In the genomic region with DNA sequence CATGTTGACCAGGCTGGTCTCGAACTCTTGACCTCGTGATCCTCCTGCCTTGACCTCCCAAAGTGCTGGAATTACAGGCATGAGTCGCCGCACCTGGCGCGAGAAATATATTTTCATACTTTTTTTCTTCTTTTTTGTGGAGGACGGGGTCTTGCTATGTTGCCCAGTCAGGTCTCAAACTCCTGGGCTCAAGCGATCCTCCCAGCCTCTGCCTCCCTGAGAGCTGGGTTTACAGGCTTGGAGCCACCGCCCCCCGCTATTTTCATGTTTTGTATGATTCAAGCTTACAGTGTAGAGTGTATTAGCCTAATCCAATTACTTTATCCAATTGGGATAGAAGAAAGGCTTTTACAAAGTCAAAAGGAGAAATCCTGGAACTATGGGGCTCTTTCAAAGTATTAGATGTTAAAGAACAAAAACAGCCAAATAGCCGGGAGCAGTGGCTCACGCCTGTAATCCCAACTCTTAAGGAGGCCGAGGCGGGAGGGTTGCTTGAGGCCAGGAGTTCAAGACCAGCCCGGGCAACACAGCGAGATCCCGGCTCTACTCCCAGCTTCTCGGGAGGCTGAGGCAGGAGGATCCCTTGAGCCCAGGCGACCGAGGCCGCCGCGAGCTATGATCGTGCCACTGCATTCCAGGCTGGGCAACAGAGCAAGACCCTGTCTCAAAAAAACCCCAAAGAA, we compare ENCODE assay signal across 8 cellular contexts. TPM values are rescaled to one million over a fixed set of nuclear protein-coding genes. Genes with fewer than 3 reads are reported as not detected.
A peak's percentile ranks its signal among the peaks of the same experiment; 100 is the strongest.
DNase-seq lines count a peak whose midpoint lies in the region; TF ChIP-seq lines count a peak whose summit lies in the region.

No MANE protein-coding gene starts in this region.

- TF ChIP-seq CTCF in A673 (conservative IDR thresholded peaks at IDR 0.05; ENCODE audit: low read depth, low read length) (no peak), KMS-11 (conservative IDR thresholded peaks at IDR 0.05; ENCODE audit: low read depth, low read length) (no peak), nephron (IDR thresholded peaks at IDR 0.05; ENCODE audit: unreplicated experiment in 3 of 3) (no peak)

- 0 out of 2 replicates have a peak overlapping the region, but pooled peaks have one; percentile 48 for H2AFZ ChIP-seq in KMS-11 (ENCODE audit: low read depth)

- peaks cover 60% of the 10 kb centered on the region for H3K4me1 Mint-ChIP-seq in dendritic cell treated with granulocyte-macrophage colony-stimulating factor and Interleukin-4, amounts not matched to agents 40 ng/mL and 50 ng/mL, for 4 days (ENCODE audit: low read depth)
- H3K4me1 Mint-ChIP-seq in nephron, result peaks cover 55% of the 10 kb centered on the region

- H3K27ac ChIP-seq in A673 (ENCODE audit: low read depth, low read length, poor library complexity, severe bottlenecking) (peak overlapping the region; percentile 98), KMS-11 (no peak overlapping the region)

- H3K4me1 ChIP-seq in A673 (ENCODE audit: insufficient read depth, low read length, poor library complexity, severe bottlenecking), result peaks cover 40% of the 10 kb centered on the region
- peaks cover 38% of the 10 kb centered on the region for H3K4me1 ChIP-seq in KMS-11 (ENCODE audit: low read depth, poor library complexity, severe bottlenecking)

- no peaks in the 10 kb centered on the region for H3K27me3 Mint-ChIP-seq in dendritic cell treated with granulocyte-macrophage colony-stimulating factor and Interleukin-4, amounts not matched to agents 40 ng/mL and 50 ng/mL, for 4 days
- no peaks in the 10 kb centered on the region for H3K27me3 Mint-ChIP-seq in nephron (ENCODE audit: low read depth)

- H3K4me3 Mint-ChIP-seq in dendritic cell treated with granulocyte-macrophage colony-stimulating factor and Interleukin-4, amounts not matched to agents 40 ng/mL and 50 ng/mL, for 4 days, result peak overlapping the region; percentile 87
- H3K4me3 Mint-ChIP-seq in nephron, result peak overlapping the region; percentile 88 to 91 (median 91)

- H4K20me1 ChIP-seq in KMS-11 (ENCODE audit: insufficient read depth), result no peaks in the 10 kb centered on the region

- no peaks in the 10 kb centered on the region for H3K9me3 ChIP-seq in A673 (ENCODE audit: low read depth, low read length, poor library complexity, severe bottlenecking)

- peaks cover 27% of the 10 kb centered on the region for H3K79me2 ChIP-seq in KMS-11 (ENCODE audit: insufficient read depth, low read depth)

- BruUV-seq in A673 (replicated peaks; lab: Mats Ljungman, UMichigan), result no TSS peak

- H3K36me3 Mint-ChIP-seq in dendritic cell treated with granulocyte-macrophage colony-stimulating factor and Interleukin-4, amounts not matched to agents 40 ng/mL and 50 ng/mL, for 4 days (ENCODE audit: low read depth), result peaks cover 37% of the 10 kb centered on the region
- no peaks in the 10 kb centered on the region for H3K36me3 Mint-ChIP-seq in nephron (ENCODE audit: low read depth)

- POLR2A ChIA-PET in A673 (lab: Charles Lee; ENCODE audit: low non-redundant PET), result no interaction called here

- H3K27me3 ChIP-seq in A673 (replicated peaks; ENCODE audit: insufficient read depth, low read depth, low read length, poor library complexity) (no peaks in the 10 kb centered on the region), KMS-11 (ENCODE audit: insufficient read depth, low read depth) (no peaks in the 10 kb centered on the region)

- H3K36me3 ChIP-seq in A673 (ENCODE audit: insufficient read depth, low read length, poor library complexity, severe bottlenecking) (no peaks in the 10 kb centered on the region), KMS-11 (ENCODE audit: insufficient read depth) (no peaks in the 10 kb centered on the region)

- intact Hi-C loops in A673 (cut with micrococcal nuclease; ENCODE audit: unreplicated experiment), result loop anchor here (10.0 kb wide), 1 partner anchor 244 kb away; no protein-coding TSS in a partner anchor
- intact Hi-C loops in dendritic cell treated with granulocyte-macrophage colony-stimulating factor and Interleukin-4, amounts not matched to agents 40 ng/mL and 50 ng/mL, for 4 days (cut with micrococcal nuclease), result loop anchor here (5.0 kb wide), 1 partner anchor 73 kb away; a partner anchor contains a TSS

- DNase-seq in A673 (ENCODE audit: low spot score) (peak; percentile 64), epidermal melanocyte (ENCODE audit: insufficient read length, low spot score) (no peak), amniotic stem cell (lab: John Stamatoyannopoulos, UW) (no peak), NCI-H1436 (lab: John Stamatoyannopoulos, UW) (no peak)
- DNase-seq in activated CD8-positive, alpha-beta memory T cell treated with anti-CD3 and anti-CD28 coated beads for 24 hours, result no peak

- no peaks in the 10 kb centered on the region for H3K9me3 Mint-ChIP-seq in dendritic cell treated with granulocyte-macrophage colony-stimulating factor and Interleukin-4, amounts not matched to agents 40 ng/mL and 50 ng/mL, for 4 days
- no peaks in the 10 kb centered on the region for H3K9me3 Mint-ChIP-seq in nephron

- CTCF ChIA-PET in A673 (lab: Charles Lee), result no interaction called here

- H3K4me3 ChIP-seq in A673 (ENCODE audit: low read depth, low read length, poor library complexity, severe bottlenecking), result no peak overlapping the region
- no peak overlapping the region for H3K4me3 ChIP-seq in KMS-11 (IDR thresholded peaks at IDR 0.05; ENCODE audit: insufficient read depth, low read depth, low read length)

- no peak overlapping the region for H3K4me2 ChIP-seq in KMS-11

- H3K9ac ChIP-seq in KMS-11, result no peak overlapping the region

- H3K27ac Mint-ChIP-seq in dendritic cell treated with granulocyte-macrophage colony-stimulating factor and Interleukin-4, amounts not matched to agents 40 ng/mL and 50 ng/mL, for 4 days, result peak overlapping the region; percentile 99
- H3K27ac Mint-ChIP-seq in nephron, result peak overlapping the region; percentile 87 to 95 (median 93)

RNA-seq across cellular contexts. Expression of a gene that starts 1.4 kb away (rescaled TPM):
- total RNA-seq in A673 (2021), result 68.6 and 74.7 TPM in 2 replicates

RNA-seq across cellular contexts. Expression of a gene that starts 7.2 kb away (rescaled TPM):
- total RNA-seq in A673 (2021), result 32.2 and 34.3 TPM in 2 replicates
